ENCODE assay signal across 1 cellular context in genomic region chr19:18364826-18365528, GRCh38.
TF ChIP-seq lines count a peak whose summit lies in the region.

No MANE protein-coding gene starts in this region.

TF ChIP-seq in GM12878, 131 proteins besides CTCF, POLR2A, EP300 and RAD21:
- TF ChIP-seq HDAC2 (IDR thresholded peaks at IDR 0.05) = no peak
- TF ChIP-seq ATF7 (IDR thresholded peaks at IDR 0.05; ENCODE audit: low read depth) = 0 out of 2 replicates have a peak, but pooled peaks have one; percentile 15
- no peak for TF ChIP-seq MEF2B (IDR thresholded peaks at IDR 0.05; ENCODE audit: partially characterized antibody, poor library complexity, severe bottlenecking)
- TF ChIP-seq GATAD2B (conservative IDR thresholded peaks at IDR 0.05; ENCODE audit: low read depth) = no peak
- no peak; the same call in 1 of the 2 replicates for TF ChIP-seq NFIC (IDR thresholded peaks at IDR 0.05; ENCODE audit: low read depth, low read length)
- TF ChIP-seq ATF2 (IDR thresholded peaks at IDR 0.05; ENCODE audit: low read length) = peak; percentile 34; the same call in 1 of the 2 replicates
- no peak for TF ChIP-seq IKZF2 (IDR thresholded peaks at IDR 0.05)
- TF ChIP-seq CREB1 (IDR thresholded peaks at IDR 0.05; ENCODE audit: low read depth) = peak; percentile 81
- TF ChIP-seq CHD4 (IDR thresholded peaks at IDR 0.05) = no peak
- peak; percentile 49; the same call in 1 of the 2 replicates for TF ChIP-seq RUNX3 (IDR thresholded peaks at IDR 0.05; ENCODE audit: low read length)
- peak; percentile 56; the same call in 1 of the 2 replicates for TF ChIP-seq CREM (IDR thresholded peaks at IDR 0.05; ENCODE audit: low read depth)
- TF ChIP-seq ZBTB4 (CRISPR knock-in tag; IDR thresholded peaks at IDR 0.05) = no peak
- 0 out of 2 replicates have a peak, but pooled peaks have one; percentile 9 for TF ChIP-seq JUNB (IDR thresholded peaks at IDR 0.05)
TF ChIP-seq in GM12878: peak in this region for 6.
